36 cellular contexts compared by ENCODE assay signal in the genomic region with DNA sequence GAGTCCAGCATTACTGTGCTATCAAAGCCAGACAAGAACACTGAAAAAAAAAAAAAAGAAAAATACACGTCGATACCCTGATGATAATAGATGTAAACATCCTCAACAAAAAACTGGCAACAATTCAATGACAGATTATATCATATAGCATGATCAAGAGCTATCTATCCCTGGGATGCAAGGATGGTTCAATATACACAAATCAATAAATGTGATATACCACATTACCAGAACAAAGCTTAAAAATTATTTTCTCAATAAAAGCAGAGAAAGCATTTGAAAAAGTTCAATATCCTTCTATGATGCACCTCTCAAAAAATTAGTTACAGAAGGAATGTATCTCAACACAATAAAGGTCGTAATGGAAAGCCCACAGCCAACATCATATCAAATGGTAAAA.
"Had no signal": no experiment of that assay in that cellular context is flagged by ENCODE, and none has a peak within 500 bp of the region (broad histone marks: within the 10 kb centered on the region; RNA-seq: fewer than 3 reads in every experiment).

No MANE protein-coding gene starts in this region.

- DNase-seq: Karpas-422, Kasumi-1, MG63, MM.1S, MV-4-11, NCI-H1048, NCI-H1092, NCI-H1092 treated with DMSO at 0.1 percent for 48 hours, NCI-H1105, NCI-H1105 treated with DMSO at 0.1 percent for 48 hours, NCI-H1417, NCI-H1417 treated with DMSO at 0.1 percent for 48 hours, NCI-H1436, NCI-H1436 treated with DMSO at 0.1 percent for 48 hours, NCI-H146, NCI-H1694, NCI-H1694 treated with DMSO at 0.1 percent for 48 hours, NCI-H187, NCI-H187 treated with DMSO at 0.1 percent for 48 hours, NCI-H1930, NCI-H2029, NCI-H2029 treated with DMSO at 0.1 percent for 48 hours, NCI-H2081, NCI-H2081 treated with DMSO at 0.1 percent for 48 hours, NCI-H2107, NCI-H2171, NCI-H2171 treated with DMSO at 0.1 percent for 48 hours, NCI-H2227 treated with DMSO at 0.1 percent for 48 hours, NCI-H226, NCI-H345, NCI-H446, NCI-H446 treated with DMSO at 0.1 percent for 48 hours, NCI-H510A, NCI-H510A treated with DMSO at 0.1 percent for 48 hours, NCI-H524, NCI-H524 treated with DMSO at 0.1 percent for 48 hours had no signal

- H3K36me3 ChIP-seq: MG63 had no signal

- H3K27me3 ChIP-seq: MG63 had no signal

- H3K4me3 ChIP-seq: MG63 had no signal
